ENCODE assay signal across 8 cellular contexts in genomic region chr15:38474155-38474757, GRCh38.
DNase-seq lines count a peak whose midpoint lies in the region; ATAC-seq lines count a peak whose summit lies in the region.

No MANE protein-coding gene starts in this region.

- peak; percentile 98 for ATAC-seq in GM19372 (IDR thresholded peaks at IDR 0.05; ENCODE audit: low read depth, unreplicated experiment)
- ATAC-seq in HG03196 (IDR thresholded peaks at IDR 0.05; ENCODE audit: unreplicated experiment), result peak; percentile 89

- no peak overlapping the region for H3K4me3 Mint-ChIP-seq in activated naive CD4-positive, alpha-beta T cell treated with anti-CD3 and anti-CD28 coated beads, Interleukin-2, amount 50 U/mL, for 24 hours

- H3K4me1 Mint-ChIP-seq in activated naive CD4-positive, alpha-beta T cell treated with anti-CD3 and anti-CD28 coated beads, Interleukin-2, amount 50 U/mL, for 24 hours, result peaks cover 13% of the 10 kb centered on the region

- intact Hi-C loops in head of caudate nucleus (cut with DNase I), result loop anchor here (5.0 kb wide), 1 partner anchor 208 kb away; no protein-coding TSS in a partner anchor

- H3K36me3 Mint-ChIP-seq in activated naive CD4-positive, alpha-beta T cell treated with anti-CD3 and anti-CD28 coated beads, Interleukin-2, amount 50 U/mL, for 24 hours, result peaks cover 9% of the 10 kb centered on the region

- H3K27me3 Mint-ChIP-seq in activated naive CD4-positive, alpha-beta T cell treated with anti-CD3 and anti-CD28 coated beads, Interleukin-2, amount 50 U/mL, for 24 hours, result no peaks in the 10 kb centered on the region

- DNase-seq in NCI-H1417 (lab: John Stamatoyannopoulos, UW) (peak; percentile 4 to 60 (median 40)), NCI-H1417 treated with DMSO at 0.1 percent for 48 hours (lab: John Stamatoyannopoulos, UW) (no peak), NCI-H524 (lab: John Stamatoyannopoulos, UW) (peak; percentile 22 to 84), head of caudate nucleus (peak in 25 of 42 donors; percentile 7 to 80 (median 45)), retina (peak; percentile 57)

- H3K27ac Mint-ChIP-seq in activated naive CD4-positive, alpha-beta T cell treated with anti-CD3 and anti-CD28 coated beads, Interleukin-2, amount 50 U/mL, for 24 hours, result peak overlapping the region; percentile 49

- H3K9me3 Mint-ChIP-seq in activated naive CD4-positive, alpha-beta T cell treated with anti-CD3 and anti-CD28 coated beads, Interleukin-2, amount 50 U/mL, for 24 hours, result no peaks in the 10 kb centered on the region
